ENCODE assay signal across 6 cellular contexts in genomic region chr1:149338698-149339097, GRCh38.
A peak's percentile ranks its signal among the peaks of the same experiment; 100 is the strongest.
DNase-seq lines count a peak whose midpoint lies in the region; ATAC-seq, FAIRE-seq and TF ChIP-seq lines count a peak whose summit lies in the region.
"Not testable (repeated sequence)": the region's sequence is repeated elsewhere in the genome, so short reads cannot be mapped to it uniquely, and the experiment has no call there.

No MANE protein-coding gene starts in this region.

- ATAC-seq in IMR-90 (ENCODE audit: low read depth), result peak; percentile 6; the same call in 1 of the 2 replicates
- peak; percentile 50 for ATAC-seq in SK-N-SH treated with all-trans-retinoic acid at 6 μM for 48 hours
- ATAC-seq in K562, result not testable (repeated sequence)
- peak in 3 of 4 donors; percentile 15 to 36 (median 26) for ATAC-seq in right lobe of liver

- in situ Hi-C loops in IMR-90 (cut with MboI; ENCODE audit: low sequenced_read_pairs); K562 (cut with MboI): not testable (repeated sequence)

- not testable (repeated sequence) for H3K4me3 ChIP-seq in IMR-90 (ENCODE audit: insufficient read depth, low read depth, low read length); K562; keratinocyte (ENCODE audit: control insufficient read depth in 2 of 3, extremely low read depth in 1 of 3, insufficient read depth in 2 of 3, low read depth in 1 of 3, low read length in 3 of 3); right lobe of liver

- not testable (repeated sequence) for H3K36me3 ChIP-seq in IMR-90 (ENCODE audit: control insufficient read depth, insufficient read depth, low read length); K562 (ENCODE audit: control insufficient read depth, insufficient read depth, low read length); keratinocyte (ENCODE audit: control insufficient read depth in 2 of 2, extremely low read depth in 1 of 2, insufficient read depth in 2 of 2, low read length in 2 of 2); right lobe of liver

- POLR2A ChIA-PET in IMR-90 (lab: Charles Lee; ENCODE audit: unreplicated experiment); K562 (lab: Yijun Ruan, JAX): not testable (repeated sequence)

- intact Hi-C loops in IMR-90 (cut with micrococcal nuclease); K562 (cut with micrococcal nuclease); right lobe of liver (cut with DNase I): not testable (repeated sequence)

- not testable (repeated sequence) for H3K79me2 ChIP-seq in K562 (ENCODE audit: control insufficient read depth, insufficient read depth, low read length); keratinocyte (ENCODE audit: control insufficient read depth, insufficient read depth, low read length)

- not testable (repeated sequence) for H4K20me1 ChIP-seq in IMR-90 (ENCODE audit: insufficient read depth, low read length); K562 (replicated peaks; ENCODE audit: control insufficient read depth, insufficient read depth, low read length); keratinocyte (ENCODE audit: control insufficient read depth, extremely low read depth, insufficient read depth, low read length)

- H3K4ac ChIP-seq in IMR-90 (ENCODE audit: low read depth, low read length), result not testable (repeated sequence)

- TF ChIP-seq EP300 in K562 (IDR thresholded peaks at IDR 0.05; ENCODE audit: low read length), result not testable (repeated sequence)

- not testable (repeated sequence) for H3K27me3 ChIP-seq in IMR-90 (ENCODE audit: control insufficient read depth, insufficient read depth, low read length); K562 (ENCODE audit: control insufficient read depth in 2 of 2, insufficient read depth in 2 of 2, low read length in 2 of 2); keratinocyte (ENCODE audit: control insufficient read depth, extremely low read depth, insufficient read depth, low read length); right lobe of liver

- not testable (repeated sequence) for H3K18ac ChIP-seq in IMR-90 (ENCODE audit: low read depth, low read length)

- not testable (repeated sequence) for DNase-seq in D721Med (ENCODE audit: insufficient read length, low spot score); IMR-90; K562 (ENCODE audit: extremely low read depth in 1 of 4, low spot score in 3 of 4); keratinocyte (ENCODE audit: low read depth, low spot score); right lobe of liver

- H4K91ac ChIP-seq in IMR-90 (ENCODE audit: insufficient read depth, low read depth, low read length), result not testable (repeated sequence)

- H2BK5ac ChIP-seq in IMR-90 (ENCODE audit: low read depth, low read length, poor library complexity, severe bottlenecking), result not testable (repeated sequence)

- H2BK15ac ChIP-seq in IMR-90 (ENCODE audit: low read depth, low read length), result not testable (repeated sequence)

- not testable (repeated sequence) for H2AK9ac ChIP-seq in IMR-90 (replicated peaks; ENCODE audit: low read depth, low read length, poor library complexity)

- H3K9ac ChIP-seq in IMR-90 (ENCODE audit: low read depth, low read length); K562 (ENCODE audit: insufficient read depth in 1 of 2, low read depth in 2 of 2, low read length in 2 of 2); keratinocyte (ENCODE audit: control insufficient read depth, extremely low read depth, insufficient read depth, low read length): not testable (repeated sequence)

- not testable (repeated sequence) for H2BK20ac ChIP-seq in IMR-90 (ENCODE audit: low read depth, low read length)

- WGBS in IMR-90 (ENCODE audit: extremely low coverage in 2 of 2, insufficient read length in 1 of 2), 2 experiments, result no CpG with 5 or more reads among the region's 7 CpGs
- WGBS in K562 (ENCODE audit: insufficient coverage, low coverage, missing lambda C conversion rate), result no CpG with 5 or more reads among the region's 7 CpGs
- no CpG with 5 or more reads among the region's 7 CpGs for WGBS in right lobe of liver (ENCODE audit: insufficient coverage, low coverage, low lambda C conversion rate, missing lambda C conversion rate)

- not testable (repeated sequence) for H3K79me1 ChIP-seq in IMR-90 (ENCODE audit: low read depth in 1 of 2, low read length in 2 of 2)

- BruUV-seq in IMR-90 (replicated peaks; lab: Mats Ljungman, UMichigan); K562 (replicated peaks; lab: Mats Ljungman, UMichigan): not testable (repeated sequence)

- H2AK5ac ChIP-seq in IMR-90 (ENCODE audit: low read depth, low read length), result not testable (repeated sequence)

- H3K9me3 ChIP-seq in IMR-90 (ENCODE audit: control insufficient read depth, insufficient read depth, low read length); K562 (replicated peaks; ENCODE audit: control insufficient read depth, insufficient read depth, low read depth, low read length); keratinocyte (ENCODE audit: control insufficient read depth, low read depth, low read length); right lobe of liver: not testable (repeated sequence)

- not testable (repeated sequence) for H4K5ac ChIP-seq in IMR-90 (ENCODE audit: low read depth, low read length)

- dilution Hi-C loops in IMR-90 (cut with HindIII; ENCODE audit: low sequenced_read_pairs, unreplicated experiment); keratinocyte (cut with MboI; ENCODE audit: extremely low pct_ligation_motif_present, low sequenced_read_pairs): not testable (repeated sequence)

- H3K23ac ChIP-seq in IMR-90 (ENCODE audit: low read depth, low read length), result not testable (repeated sequence)

- H3K14ac ChIP-seq in IMR-90 (replicated peaks; ENCODE audit: low read depth, low read length), result not testable (repeated sequence)

- not testable (repeated sequence) for H2BK120ac ChIP-seq in IMR-90 (ENCODE audit: low read depth, low read length)

- H2AFZ ChIP-seq in IMR-90 (replicated peaks; ENCODE audit: low read length, poor library complexity); K562 (ENCODE audit: low read depth, low read length); keratinocyte (ENCODE audit: control insufficient read depth, low read length): not testable (repeated sequence)

- not testable (repeated sequence) for H3K56ac ChIP-seq in IMR-90 (ENCODE audit: extremely low read depth, insufficient read depth, low read length)

- CTCF ChIA-PET in IMR-90 (lab: Yijun Ruan, JAX); K562 (lab: Yijun Ruan, JAX; ENCODE audit: low intra/inter-chr PET ratio): not testable (repeated sequence)

- H3K4me2 ChIP-seq in IMR-90 (ENCODE audit: low read depth, low read length); K562 (ENCODE audit: insufficient read depth, low read length); keratinocyte (ENCODE audit: control insufficient read depth, extremely low read depth, insufficient read depth, low read depth, low read length): not testable (repeated sequence)

- not testable (repeated sequence) for TF ChIP-seq RAD21 in IMR-90 (IDR thresholded peaks at IDR 0.05; ENCODE audit: low read length); K562 (CRISPR knock-in tag; conservative IDR thresholded peaks at IDR 0.05 in 1 of 2, IDR thresholded peaks at IDR 0.05 in 1 of 2)

- not testable (repeated sequence) for H4K8ac ChIP-seq in IMR-90 (ENCODE audit: low read depth in 2 of 2, low read length in 2 of 2)

- H3K9me1 ChIP-seq in IMR-90 (ENCODE audit: insufficient read depth, low read length); K562 (ENCODE audit: control insufficient read depth, insufficient read depth, low read length); keratinocyte (ENCODE audit: control insufficient read depth, extremely low read depth, insufficient read depth, low read length): not testable (repeated sequence)

- TF ChIP-seq CTCF in D721Med (IDR thresholded peaks at IDR 0.05; ENCODE audit: insufficient read depth, missing control alignments); IMR-90 (conservative IDR thresholded peaks at IDR 0.05; ENCODE audit: low read depth, low read length); K562 (IDR thresholded peaks at IDR 0.05 in 2 of 3, conservative IDR thresholded peaks at IDR 0.05 in 1 of 3; ENCODE audit: insufficient read depth in 2 of 3, low read depth in 1 of 3, low read length in 3 of 3); keratinocyte (optimal IDR thresholded peaks at IDR 0.05 in 1 of 3, IDR thresholded peaks at IDR 0.05 in 1 of 3, conservative IDR thresholded peaks at IDR 0.05 in 1 of 3; ENCODE audit: extremely low read depth in 1 of 3, insufficient read depth in 2 of 3, low read length in 3 of 3); right lobe of liver (IDR thresholded peaks at IDR 0.05): not testable (repeated sequence)

- TF ChIP-seq POLR2A in IMR-90 (IDR thresholded peaks at IDR 0.05; ENCODE audit: low read depth, low read length); K562 (conservative IDR thresholded peaks at IDR 0.05); right lobe of liver (IDR thresholded peaks at IDR 0.05): not testable (repeated sequence)

- FAIRE-seq in D721Med (lab: Jason Lieb, UNC) (peak; percentile 63), K562 (lab: Jason Lieb, UNC) (peak; percentile 26), keratinocyte (lab: Jason Lieb, UNC) (peak; percentile 52)

- not testable (repeated sequence) for H3K4me1 ChIP-seq in IMR-90 (ENCODE audit: control insufficient read depth, insufficient read depth, low read length); K562 (replicated peaks in 1 of 2; ENCODE audit: control insufficient read depth in 2 of 2, insufficient read depth in 2 of 2, low read length in 2 of 2); keratinocyte (ENCODE audit: control insufficient read depth, extremely low read depth, insufficient read depth, low read length); right lobe of liver

- H3K27ac ChIP-seq in IMR-90 (ENCODE audit: insufficient read depth, low read length); K562 (ENCODE audit: extremely low read depth, low read depth, low read length); keratinocyte (ENCODE audit: control insufficient read depth, insufficient read depth, low read length); right lobe of liver: not testable (repeated sequence)
